In the genomic region with DNA sequence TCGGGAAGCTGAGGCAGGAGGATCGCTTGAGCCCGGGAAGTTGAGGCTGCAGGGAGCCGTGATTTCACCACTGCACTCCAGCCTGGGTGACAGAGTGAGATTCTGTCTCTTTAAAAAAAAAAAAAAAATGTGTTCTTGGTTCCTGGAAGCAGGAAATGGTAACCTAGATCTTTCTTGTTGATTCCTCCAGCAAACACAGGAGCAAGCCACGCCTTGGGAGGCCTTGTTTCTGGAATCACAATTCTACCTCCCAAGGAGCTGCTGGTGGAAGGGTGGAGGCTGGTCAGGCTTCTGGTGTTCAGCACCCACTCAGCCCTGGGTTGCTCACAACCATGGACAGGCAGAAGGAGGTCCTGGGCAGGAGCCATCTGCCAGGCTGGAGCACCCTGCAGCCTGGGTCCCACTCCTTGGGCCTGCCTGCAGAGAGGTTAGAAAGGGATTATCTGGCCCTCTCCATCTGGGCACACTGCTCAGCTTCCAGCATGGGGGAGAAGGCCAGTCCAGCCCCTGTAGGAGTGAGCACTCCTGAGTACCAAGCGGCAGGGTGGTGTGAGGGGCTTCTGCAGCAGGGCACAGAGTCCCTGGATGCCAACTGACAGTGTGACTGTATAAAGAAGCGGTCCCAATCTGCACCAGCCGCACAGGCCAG, we compare ENCODE assay signal across 10 cellular contexts.
DNase-seq lines count a peak whose midpoint lies in the region; ATAC-seq, FAIRE-seq and TF ChIP-seq lines count a peak whose summit lies in the region.
"Had no signal": no experiment of that assay in that cellular context is flagged by ENCODE, and none has a peak within 500 bp of the region (broad histone marks: within the 10 kb centered on the region; RNA-seq: fewer than 3 reads in every experiment).

No MANE protein-coding gene starts in this region.

- POLR2A ChIA-PET in K562 (lab: Yijun Ruan, JAX): interaction anchor here (0.6 to 0.8 kb wide), 2 partner anchors 9 to 55 kb away, joined by 3 read pairs; no protein-coding TSS in a partner anchor

- peak overlapping the region; percentile 65 for H3K27ac Mint-ChIP-seq in T-helper 2 cell treated with Interferon-gamma antibody and Interleukin-4, amounts not matched to agents 5 μg/mL and 100 μg/mL, for 36 hours

- intact Hi-C loops in K562 (cut with micrococcal nuclease): no loop called here

- peaks cover 7% of the 10 kb centered on the region for H3K4me1 Mint-ChIP-seq in T-helper 2 cell treated with Interferon-gamma antibody and Interleukin-4, amounts not matched to agents 5 μg/mL and 100 μg/mL, for 36 hours (ENCODE audit: low read depth)

- BruUV-seq in K562 (replicated peaks; lab: Mats Ljungman, UMichigan): no TSS peak

- TF ChIP-seq EP300 in K562 (IDR thresholded peaks at IDR 0.05; ENCODE audit: low read length): no peak
- TF ChIP-seq EP300 in upper lobe of left lung (IDR thresholded peaks at IDR 0.05): no peak

- H3K36me3 Mint-ChIP-seq in T-helper 2 cell treated with Interferon-gamma antibody and Interleukin-4, amounts not matched to agents 5 μg/mL and 100 μg/mL, for 36 hours (ENCODE audit: low read depth): no peaks in the 10 kb centered on the region

- H3K4me2 ChIP-seq in K562 (ENCODE audit: insufficient read depth, low read length): 0 out of 2 replicates have a peak overlapping the region, but pooled peaks have one; percentile 27

- in situ Hi-C loops in K562 (cut with MboI): no loop called here

- peaks cover 0 to 10% of the 10 kb centered on the region in 2 experiments; a peak in 2 of 5 replicates for H3K27me3 ChIP-seq in K562 (ENCODE audit: control insufficient read depth in 2 of 2, insufficient read depth in 2 of 2, low read length in 2 of 2)
- no peaks in the 10 kb centered on the region for H3K27me3 ChIP-seq in upper lobe of left lung

- DNase-seq in T-helper 2 cell treated with Interferon-gamma antibody and Interleukin-4, amounts not matched to agents 5 μg/mL and 100 μg/mL, for 36 hours (ENCODE audit: low spot score): no peak
- DNase-seq in T-helper 2 cell (no peak), K562 (ENCODE audit: extremely low read depth in 1 of 4, low spot score in 3 of 4) (peak in 1 of 4 experiments; percentile 7), kidney tubule cell (ENCODE audit: low spot score) (peak; percentile 88), upper lobe of left lung (peak in 1 of 2 donors; percentile 58), amniotic stem cell (lab: John Stamatoyannopoulos, UW) (no peak)
- DNase-seq: activated T-cell treated with anti-CD3 and anti-CD28 coated beads for 4 hours; stimulated activated CD4-positive, alpha-beta T cell treated with anti-CD3 and anti-CD28 coated beads, Interleukin-15, amount 100 ng/mL, for 24 hours had no signal

- no peak overlapping the region for H3K4me3 ChIP-seq in K562
- no peak overlapping the region for H3K4me3 ChIP-seq in upper lobe of left lung

- peak overlapping the region; percentile 72; the same call in 1 of the 2 replicates for H2AFZ ChIP-seq in K562 (ENCODE audit: low read depth, low read length)

- peaks cover 13% of the 10 kb centered on the region for H3K27me3 Mint-ChIP-seq in T-helper 2 cell treated with Interferon-gamma antibody and Interleukin-4, amounts not matched to agents 5 μg/mL and 100 μg/mL, for 36 hours (ENCODE audit: low read depth)

- no peaks in the 10 kb centered on the region for H3K9me1 ChIP-seq in K562 (ENCODE audit: control insufficient read depth, insufficient read depth, low read length)

- no peak for TF ChIP-seq POLR2A in K562 (conservative IDR thresholded peaks at IDR 0.05)
- peak in 1 of 4 donors; percentile 13 for TF ChIP-seq POLR2A in upper lobe of left lung (IDR thresholded peaks at IDR 0.05)

- peak; percentile 32 for ATAC-seq in K562
- peak in 1 of 2 donors; percentile 30 for ATAC-seq in upper lobe of left lung (ENCODE audit: low FRiP score in 2 of 2)
- no peak for ATAC-seq in HG03354 (IDR thresholded peaks at IDR 0.05; ENCODE audit: poor library complexity, severe bottlenecking, unreplicated experiment)
- no peak for ATAC-seq in HG02642 (IDR thresholded peaks at IDR 0.05; ENCODE audit: poor library complexity, unreplicated experiment)

- H3K4me1 ChIP-seq in K562 (replicated peaks in 1 of 2; ENCODE audit: control insufficient read depth in 2 of 2, insufficient read depth in 2 of 2, low read length in 2 of 2): peaks cover 12 to 15% of the 10 kb centered on the region in 2 experiments; a peak in 4 of 5 replicates
- peaks cover 38 to 57% (median 47%) of the 10 kb centered on the region in 4 donors for H3K4me1 ChIP-seq in upper lobe of left lung

- H4K20me1 ChIP-seq in K562 (replicated peaks; ENCODE audit: control insufficient read depth, insufficient read depth, low read length): no peaks in the 10 kb centered on the region

- H3K36me3 ChIP-seq in K562 (ENCODE audit: control insufficient read depth, insufficient read depth, low read length): no peaks in the 10 kb centered on the region
- H3K36me3 ChIP-seq in upper lobe of left lung: peaks cover 0 to 6% (median 0%) of the 10 kb centered on the region in 4 donors

- no peaks in the 10 kb centered on the region for H3K9me3 ChIP-seq in K562 (replicated peaks; ENCODE audit: control insufficient read depth, insufficient read depth, low read depth, low read length)
- H3K9me3 ChIP-seq in upper lobe of left lung: no peaks in the 10 kb centered on the region

- H3K9ac ChIP-seq in K562 (ENCODE audit: insufficient read depth in 1 of 2, low read depth in 2 of 2, low read length in 2 of 2): peak overlapping the region in 1 of 2 experiments; percentile 61; a peak in 1 of 4 replicates

- TF ChIP-seq RAD21 in K562 (CRISPR knock-in tag; conservative IDR thresholded peaks at IDR 0.05 in 1 of 2, IDR thresholded peaks at IDR 0.05 in 1 of 2): no peak

- WGBS in K562 (ENCODE audit: insufficient coverage, low coverage, missing lambda C conversion rate): 39% methylated on average over 6 of the region's 8 CpGs
- 83 to 85% methylated on average over 8 of the region's 8 CpGs for WGBS in upper lobe of left lung, 2 donors

- peak overlapping the region; percentile 45 for H3K4me3 Mint-ChIP-seq in T-helper 2 cell treated with Interferon-gamma antibody and Interleukin-4, amounts not matched to agents 5 μg/mL and 100 μg/mL, for 36 hours

- H3K27ac ChIP-seq in K562 (ENCODE audit: extremely low read depth, low read depth, low read length): no peak overlapping the region
- peak overlapping the region; percentile 43 to 80 (median 62) for H3K27ac ChIP-seq in upper lobe of left lung

- no peak for FAIRE-seq in K562 (lab: Jason Lieb, UNC)

- H3K79me2 ChIP-seq in K562 (ENCODE audit: control insufficient read depth, insufficient read depth, low read length): no peaks in the 10 kb centered on the region

- no peaks in the 10 kb centered on the region for H3K9me3 Mint-ChIP-seq in T-helper 2 cell treated with Interferon-gamma antibody and Interleukin-4, amounts not matched to agents 5 μg/mL and 100 μg/mL, for 36 hours

- TF ChIP-seq CTCF in K562 (IDR thresholded peaks at IDR 0.05 in 2 of 3, conservative IDR thresholded peaks at IDR 0.05 in 1 of 3; ENCODE audit: insufficient read depth in 2 of 3, low read depth in 1 of 3, low read length in 3 of 3): no peak
- no peak for TF ChIP-seq CTCF in upper lobe of left lung (IDR thresholded peaks at IDR 0.05)

- CTCF ChIA-PET in K562 (lab: Yijun Ruan, JAX; ENCODE audit: low intra/inter-chr PET ratio): no interaction called here

TF ChIP-seq in K562, 482 proteins besides CTCF, POLR2A, EP300 and RAD21 (continues in another document):
- TF ChIP-seq NKRF (IDR thresholded peaks at IDR 0.05; ENCODE audit: borderline replicate concordance): no peak
- peak; percentile 82 for TF ChIP-seq ZFP91 (CRISPR knock-in tag; IDR thresholded peaks at IDR 0.05)
- TF ChIP-seq BCL6 (CRISPR knock-in tag; IDR thresholded peaks at IDR 0.05): no peak
- no peak for TF ChIP-seq MCM3 (IDR thresholded peaks at IDR 0.05)
- peak; percentile 38; the same call in 1 of the 2 replicates for TF ChIP-seq GABPA (tag; conservative IDR thresholded peaks at IDR 0.05; ENCODE audit: low read depth)
- no peak for TF ChIP-seq TFAM (CRISPR knock-in tag; conservative IDR thresholded peaks at IDR 0.05)
- TF ChIP-seq, protein P1, sequence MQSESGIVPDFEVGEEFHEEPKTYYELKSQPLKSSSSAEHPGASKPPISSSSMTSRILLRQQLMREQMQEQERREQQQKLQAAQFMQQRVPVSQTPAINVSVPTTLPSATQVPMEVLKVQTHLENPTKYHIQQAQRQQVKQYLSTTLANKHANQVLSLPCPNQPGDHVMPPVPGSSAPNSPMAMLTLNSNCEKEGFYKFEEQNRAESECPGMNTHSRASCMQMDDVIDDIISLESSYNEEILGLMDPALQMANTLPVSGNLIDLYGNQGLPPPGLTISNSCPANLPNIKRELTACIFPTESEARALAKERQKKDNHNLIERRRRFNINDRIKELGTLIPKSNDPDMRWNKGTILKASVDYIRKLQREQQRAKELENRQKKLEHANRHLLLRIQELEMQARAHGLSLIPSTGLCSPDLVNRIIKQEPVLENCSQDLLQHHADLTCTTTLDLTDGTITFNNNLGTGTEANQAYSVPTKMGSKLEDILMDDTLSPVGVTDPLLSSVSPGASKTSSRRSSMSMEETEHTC (IDR thresholded peaks at IDR 0.05): no peak
